ENCODE assay signal across 20 cellular contexts in genomic region chr1:62234709-62235108, GRCh38. TPM values are rescaled to one million over a fixed set of nuclear protein-coding genes. Genes with fewer than 3 reads are reported as not detected.
"Had no signal": no experiment of that assay in that cellular context is flagged by ENCODE, and none has a peak within 500 bp of the region (broad histone marks: within the 10 kb centered on the region; RNA-seq: fewer than 3 reads in every experiment).

No MANE protein-coding gene starts in this region.

- DNase-seq: activated CD4-positive, alpha-beta memory T cell treated with anti-CD3 and anti-CD28 coated beads, Interleukin-2, amount 10 ng/mL, durations not matched to agents 7 days and 5 days; activated gamma-delta T cell; activated T-cell treated with anti-CD3 and anti-CD28 coated beads, Interleukin-2, amount 50 U/mL, for 4 hours; amniotic stem cell; body of pancreas; cortex of kidney; effector CD4-positive, alpha-beta T cell; gastrocnemius medialis; heart right ventricle; midbrain; ovary; stimulated activated naive B cell treated with anti-CD40 and anti-IgM and Interleukin-4, amounts not matched to agents 10 μg/mL and 1 μg/mL and 100 μg/mL, for 72 hours; thyroid gland had no signal

- H3K27ac Mint-ChIP-seq: activated CD4-positive, alpha-beta memory T cell treated with anti-CD3 and anti-CD28 coated beads, Interleukin-2, amount 10 ng/mL, durations not matched to agents 7 days and 5 days; activated naive CD8-positive, alpha-beta T cell; stimulated activated naive B cell treated with anti-CD40 and anti-IgM and Interleukin-4, amounts not matched to agents 10 μg/mL and 1 μg/mL and 100 μg/mL, for 72 hours had no signal

- H3K27me3 ChIP-seq: body of pancreas, gastrocnemius medialis, ovary, thyroid gland had no signal

- H3K36me3 ChIP-seq: gastrocnemius medialis, heart right ventricle, ovary, thyroid gland had no signal

- ATAC-seq: activated T-cell treated with anti-CD3 and anti-CD28 coated beads, Interleukin-2, amount 50 U/mL, for 4 hours; body of pancreas; gastrocnemius medialis; heart right ventricle; stimulated activated naive B cell treated with anti-CD40 and anti-IgM and Interleukin-4, amounts not matched to agents 10 μg/mL and 1 μg/mL and 100 μg/mL, for 72 hours had no signal

- H3K27ac ChIP-seq: body of pancreas, gastrocnemius medialis, heart right ventricle, ovary, thyroid gland, VCaP had no signal

- H3K4me3 ChIP-seq: body of pancreas, gastrocnemius medialis, heart right ventricle, lung, ovary, thyroid gland had no signal

- H3K9me3 Mint-ChIP-seq: activated CD4-positive, alpha-beta memory T cell treated with anti-CD3 and anti-CD28 coated beads, Interleukin-2, amount 10 ng/mL, durations not matched to agents 7 days and 5 days; activated T-cell treated with anti-CD3 and anti-CD28 coated beads, Interleukin-2, amount 50 U/mL, for 4 hours had no signal

- H3K4me3 Mint-ChIP-seq: activated CD4-positive, alpha-beta memory T cell treated with anti-CD3 and anti-CD28 coated beads, Interleukin-2, amount 10 ng/mL, durations not matched to agents 7 days and 5 days; activated naive CD8-positive, alpha-beta T cell; activated T-cell treated with anti-CD3 and anti-CD28 coated beads, Interleukin-2, amount 50 U/mL, for 4 hours; stimulated activated naive B cell treated with anti-CD40 and anti-IgM and Interleukin-4, amounts not matched to agents 10 μg/mL and 1 μg/mL and 100 μg/mL, for 72 hours had no signal

- H3K4me1 ChIP-seq: body of pancreas, gastrocnemius medialis, thyroid gland had no signal

- FAIRE-seq: urothelium cell line had no signal

- H3K9me3 ChIP-seq: body of pancreas, gastrocnemius medialis, ovary, thyroid gland had no signal

- H3K36me3 Mint-ChIP-seq: activated naive CD8-positive, alpha-beta T cell; stimulated activated naive B cell treated with anti-CD40 and anti-IgM and Interleukin-4, amounts not matched to agents 10 μg/mL and 1 μg/mL and 100 μg/mL, for 72 hours had no signal

RNA-seq across cellular contexts. Expression of gene L1TD1, which starts 40.1 kb away (rescaled TPM):
- total RNA-seq: activated CD4-positive, alpha-beta memory T cell treated with anti-CD3 and anti-CD28 coated beads, Interleukin-2, amount 10 ng/mL, durations not matched to agents 7 days and 5 days; gastrocnemius medialis; myocyte; T-helper 1 cell treated with Interleukin-12 subunit alpha and Interleukin-12 subunit beta and Interleukin-4 antibody, amounts not matched to agents 30 ng/mL and 1 ng/mL, for 36 hours had no signal
- polyA plus RNA-seq: fibroblast of lung had no signal
